9 cellular contexts compared by ENCODE assay signal in the genomic region with DNA sequence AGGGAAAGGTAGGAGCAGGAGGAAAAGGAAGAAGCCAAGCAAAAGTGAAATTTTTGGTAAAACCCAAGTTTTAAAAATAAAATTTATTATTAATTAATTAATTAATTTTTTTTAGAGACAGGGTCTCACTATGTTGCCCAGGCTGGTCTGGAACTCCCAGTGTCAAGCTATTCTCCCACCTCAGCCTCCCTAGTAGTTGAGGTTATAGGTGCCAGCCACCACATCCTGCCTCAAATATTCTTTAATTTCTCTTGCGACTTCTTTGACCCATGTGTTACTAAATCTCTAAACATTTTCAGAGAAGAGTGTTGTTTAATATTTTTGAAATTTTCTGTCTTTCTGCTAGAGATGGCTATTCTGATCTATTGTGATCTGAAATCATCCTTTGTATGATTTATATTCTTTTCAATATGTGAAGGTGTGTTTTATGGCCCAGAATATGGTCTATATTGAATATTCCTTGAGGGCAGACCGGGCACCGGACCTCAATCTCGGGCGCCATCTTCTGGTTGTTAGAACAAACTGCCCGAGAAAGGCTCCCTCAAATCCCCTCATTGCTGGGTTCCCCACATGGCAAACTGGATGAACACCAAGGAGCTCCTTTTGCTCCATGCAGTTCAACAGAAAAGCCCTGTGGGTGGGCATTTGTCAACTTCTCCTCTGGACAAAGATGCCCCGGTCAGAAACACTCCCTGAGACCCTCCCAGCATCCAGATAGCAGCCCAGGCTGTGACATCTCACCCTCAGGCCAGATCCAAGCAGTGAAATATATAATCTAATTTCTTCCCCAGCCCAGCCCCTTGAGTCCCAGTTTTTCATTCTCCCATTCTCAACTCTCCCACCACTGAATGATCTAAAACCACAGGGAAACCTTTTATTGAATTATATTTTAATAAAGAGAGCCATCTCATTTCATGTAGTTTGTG.
DNase-seq lines count a peak whose midpoint lies in the region; ATAC-seq, FAIRE-seq and TF ChIP-seq lines count a peak whose summit lies in the region.
"Had no signal": no experiment of that assay in that cellular context is flagged by ENCODE, and none has a peak within 500 bp of the region (broad histone marks: within the 10 kb centered on the region; RNA-seq: fewer than 3 reads in every experiment).

No MANE protein-coding gene starts in this region.

- 11 to 13% (median 11%) methylated on average over 7 of the region's 7 CpGs for WGBS in small intestine, 3 donors

- no peaks in the 10 kb centered on the region for H3K36me3 ChIP-seq in right atrium auricular region
- no peaks in the 10 kb centered on the region for H3K36me3 ChIP-seq in small intestine (ENCODE audit: control insufficient read depth in 2 of 2, insufficient read depth in 2 of 2, low read length in 2 of 2)
- H3K36me3 ChIP-seq: BLaER1 treated with 17β-estradiol and CSF1 and Interleukin-3, amounts not matched to agents 10 nM and 100 nM had no signal

- no peak for ATAC-seq in GM21390 (IDR thresholded peaks at IDR 0.05; ENCODE audit: unreplicated experiment)

- no peak for FAIRE-seq in small intestine (lab: Jason Lieb, UNC)

- TF ChIP-seq CTCF in right atrium auricular region (IDR thresholded peaks at IDR 0.05): peak; percentile 31 to 68

- H3K4me3 Mint-ChIP-seq in activated naive CD8-positive, alpha-beta T cell treated with anti-CD3 and anti-CD28 coated beads for 36 hours: no peak overlapping the region

- no peak overlapping the region for H3K27ac ChIP-seq in right atrium auricular region
- H3K27ac ChIP-seq in small intestine (ENCODE audit: low read depth in 1 of 2, low read length in 1 of 2): no peak overlapping the region
- H3K27ac ChIP-seq: BLaER1 treated with 17β-estradiol and CSF1 and Interleukin-3, amounts not matched to agents 10 nM and 100 nM had no signal

- H3K36me3 Mint-ChIP-seq in activated naive CD8-positive, alpha-beta T cell treated with anti-CD3 and anti-CD28 coated beads for 36 hours: no peaks in the 10 kb centered on the region

- H3K4me1 Mint-ChIP-seq in activated naive CD8-positive, alpha-beta T cell treated with anti-CD3 and anti-CD28 coated beads for 36 hours: peaks cover 4% of the 10 kb centered on the region

- H3K4me1 ChIP-seq in right atrium auricular region: no peaks in the 10 kb centered on the region
- H3K4me1 ChIP-seq in small intestine (ENCODE audit: control insufficient read depth in 2 of 2, insufficient read depth in 1 of 2, low read depth in 1 of 2, low read length in 1 of 2): peaks cover 0 to 2% of the 10 kb centered on the region in 2 donors

- H3K27me3 ChIP-seq in right atrium auricular region: no peaks in the 10 kb centered on the region
- H3K27me3 ChIP-seq in small intestine (ENCODE audit: control insufficient read depth in 2 of 2, insufficient read depth in 2 of 2, low read length in 2 of 2): peaks cover 0 to 5% of the 10 kb centered on the region in 2 donors
- H3K27me3 ChIP-seq: BLaER1 treated with 17β-estradiol and CSF1 and Interleukin-3, amounts not matched to agents 10 nM and 100 nM had no signal

- H3K27ac Mint-ChIP-seq in activated naive CD8-positive, alpha-beta T cell treated with anti-CD3 and anti-CD28 coated beads for 36 hours: no peak overlapping the region

- no peak overlapping the region for H3K4me3 ChIP-seq in right atrium auricular region
- no peak overlapping the region for H3K4me3 ChIP-seq in small intestine (ENCODE audit: low read depth in 1 of 2, low read length in 2 of 2)
- H3K4me3 ChIP-seq: BLaER1 treated with 17β-estradiol and CSF1 and Interleukin-3, amounts not matched to agents 10 nM and 100 nM had no signal

- DNase-seq in NCI-H1417 (lab: John Stamatoyannopoulos, UW) (peak; percentile 49 to 83 (median 79)), NCI-H1417 treated with DMSO at 0.1 percent for 48 hours (lab: John Stamatoyannopoulos, UW) (no peak), HS-5 (ENCODE audit: low read depth) (peak; percentile 15), NOMO-1 treated with dmso at 0.1 percent for 144 hours (lab: John Stamatoyannopoulos, UW; ENCODE audit: unreplicated experiment) (peak; percentile 6), right atrium auricular region (ENCODE audit: low spot score) (peak; percentile 61), small intestine (peak; percentile 59)
- peak; percentile 36 for DNase-seq in activated naive CD8-positive, alpha-beta T cell treated with anti-CD3 and anti-CD28 coated beads for 36 hours

- H3K27me3 Mint-ChIP-seq in activated naive CD8-positive, alpha-beta T cell treated with anti-CD3 and anti-CD28 coated beads for 36 hours: peaks cover 11% of the 10 kb centered on the region

- no peaks in the 10 kb centered on the region for H3K9me3 Mint-ChIP-seq in activated naive CD8-positive, alpha-beta T cell treated with anti-CD3 and anti-CD28 coated beads for 36 hours

- no peaks in the 10 kb centered on the region for H3K9me3 ChIP-seq in right atrium auricular region
- no peaks in the 10 kb centered on the region for H3K9me3 ChIP-seq in small intestine (ENCODE audit: control insufficient read depth, low read depth)
- H3K9me3 ChIP-seq: BLaER1 treated with 17β-estradiol and CSF1 and Interleukin-3, amounts not matched to agents 10 nM and 100 nM had no signal
